8 cellular contexts compared by ENCODE assay signal in the genomic region with DNA sequence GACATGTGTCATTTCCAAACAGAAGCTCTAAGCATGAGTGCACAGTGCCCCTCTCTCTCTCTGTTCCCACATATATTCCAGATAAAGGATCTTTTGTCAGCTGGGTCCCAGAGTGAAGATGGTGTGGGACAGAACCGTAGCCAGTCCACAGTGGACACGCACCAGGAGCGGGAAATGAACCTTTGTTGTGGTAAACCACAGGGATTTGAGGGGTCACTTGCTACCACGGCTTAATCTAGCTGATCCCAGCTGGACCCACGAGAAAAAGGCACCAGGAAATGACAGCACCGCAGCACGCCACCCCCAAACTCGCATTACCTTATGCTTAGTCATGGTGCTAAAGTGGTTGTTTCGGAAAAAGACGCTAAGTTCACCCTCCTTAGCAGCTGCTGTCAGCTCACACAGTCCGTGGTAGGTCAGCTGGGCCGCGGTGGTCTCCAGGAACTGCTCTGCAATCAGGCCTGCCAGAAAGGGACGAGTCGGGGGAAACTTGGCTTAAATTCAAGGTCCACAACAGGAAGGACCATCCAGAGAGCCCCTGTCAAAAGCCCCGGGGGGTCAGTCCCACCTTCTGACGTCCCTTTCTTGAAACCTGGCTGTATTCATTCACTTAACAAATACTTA. TPM values are rescaled to one million over a fixed set of nuclear protein-coding genes. Genes with fewer than 3 reads are reported as not detected.
DNase-seq lines count a peak whose midpoint lies in the region; ATAC-seq and TF ChIP-seq lines count a peak whose summit lies in the region.

No MANE protein-coding gene starts in this region.

- intact Hi-C loops in PC-3 (cut with micrococcal nuclease): loop anchor here (10.0 kb wide), 1 partner anchor 434 kb away; no protein-coding TSS in a partner anchor

- H3F3A ChIP-seq in PC-3 (ENCODE audit: low read length, unreplicated experiment): no peaks in the 10 kb centered on the region

- peak overlapping the region; percentile 52 for H3K27ac ChIP-seq in PC-3 (ENCODE audit: low read length)

- peaks cover 22% of the 10 kb centered on the region for H3K4me1 ChIP-seq in PC-3 (ENCODE audit: insufficient read depth, low read length)

- DNase-seq in Daoy (ENCODE audit: low read depth) (peak; percentile 88), PC-3 (peak; percentile 62), choroid plexus epithelial cell (ENCODE audit: low read depth) (peak; percentile 85), pons (ENCODE audit: low spot score) (peak; percentile 85), NCI-H345 treated with DMSO at 0.1 percent for 48 hours (lab: John Stamatoyannopoulos, UW; ENCODE audit: unreplicated experiment) (no peak), mesenteric fat pad (ENCODE audit: low spot score) (no peak), 8988T (no peak)
- no peak for DNase-seq in effector CD8-positive, alpha-beta T cell (lab: John Stamatoyannopoulos, UW)

- no peaks in the 10 kb centered on the region for H3K9me2 ChIP-seq in PC-3 (replicated peaks; ENCODE audit: low read length)

- peak overlapping the region; percentile 69 for H2AFZ ChIP-seq in PC-3 (ENCODE audit: low read length)

- no peak for TF ChIP-seq CTCF in PC-3 (conservative IDR thresholded peaks at IDR 0.05; ENCODE audit: low read depth, low read length)
- TF ChIP-seq CTCF in choroid plexus epithelial cell (conservative IDR thresholded peaks at IDR 0.05; ENCODE audit: low read depth, low read length): no peak

- ATAC-seq in PC-3: peak; percentile 58

- no peaks in the 10 kb centered on the region for H3K27me3 ChIP-seq in PC-3 (ENCODE audit: low read length)

- H3K4me3 ChIP-seq in PC-3 (ENCODE audit: low read length): no peak overlapping the region
- no peak overlapping the region for H3K4me3 ChIP-seq in choroid plexus epithelial cell (ENCODE audit: low read depth, low read length)

- POLR2A ChIA-PET in PC-3 (lab: Charles Lee; ENCODE audit: unreplicated experiment): no interaction called here

- H4K20me1 ChIP-seq in PC-3 (ENCODE audit: low read length): no peaks in the 10 kb centered on the region

- no peaks in the 10 kb centered on the region for H3K79me2 ChIP-seq in PC-3 (ENCODE audit: low read length)

- no TSS peak for BruUV-seq in PC-3 (replicated peaks; lab: Mats Ljungman, UMichigan)

- H3K4me2 ChIP-seq in PC-3 (ENCODE audit: low read length): peak overlapping the region; percentile 43

- no peaks in the 10 kb centered on the region for H3K9me3 ChIP-seq in PC-3 (ENCODE audit: low read length)

- H3K36me3 ChIP-seq in PC-3 (ENCODE audit: low read depth, low read length): no peaks in the 10 kb centered on the region

- peak overlapping the region; percentile 10; the same call in 1 of the 2 replicates for H3K9ac ChIP-seq in PC-3 (ENCODE audit: low read length)

- CTCF ChIA-PET in PC-3 (lab: Charles Lee): no interaction called here

RNA-seq across cellular contexts. Expression of a gene that starts 7.5 kb away (rescaled TPM):
- total RNA-seq in Daoy (2014; rRNA removed; shearing (Covaris generic)): 6.6 and 12.1 TPM in 2 replicates
- total RNA-seq in PC-3 (2014; rRNA removed): 6.3 and 7.8 TPM in 2 replicates
- 18.6 TPM for total RNA-seq in mesenteric fat pad

RNA-seq across cellular contexts. Expression of a gene that starts 9.1 kb away (rescaled TPM):
- total RNA-seq in Daoy (2014; rRNA removed; shearing (Covaris generic)): 17.4 and 21.3 TPM in 2 replicates
- 19.4 and 20.3 TPM in 2 replicates for total RNA-seq in PC-3 (2014; rRNA removed)
- total RNA-seq in mesenteric fat pad: 14.4 TPM

RNA-seq across cellular contexts. Expression of a gene that starts 17.1 kb away (rescaled TPM):
- total RNA-seq in Daoy (2014; rRNA removed; shearing (Covaris generic)): 0.24 TPM in 1 of 2 replicates, not detected in the other
- total RNA-seq in PC-3 (2014; rRNA removed) (0.18 and 0.75 TPM in 2 replicates), mesenteric fat pad (0.48 TPM)

RNA-seq across cellular contexts. Expression of a gene that starts 24.5 kb away (rescaled TPM):
- total RNA-seq in Daoy (2014; rRNA removed; shearing (Covaris generic)): 74.1 and 105 TPM in 2 replicates
- total RNA-seq in PC-3 (2014; rRNA removed) (176 TPM in 2 replicates), mesenteric fat pad (159 TPM)

RNA-seq across cellular contexts. Expression of a gene that starts 37.2 kb away (rescaled TPM):
- total RNA-seq in Daoy (2014; rRNA removed; shearing (Covaris generic)): 0.57 and 0.60 TPM in 2 replicates
- total RNA-seq in PC-3 (2014; rRNA removed) (0.51 and 2.4 TPM in 2 replicates), mesenteric fat pad (not detected)

Comparison
In these comparisons a context has a peak if more than half of its experiments do, and no peak if none do; other contexts are left out.
1. DNase-seq: peak in Daoy (single experiment), PC-3 (single experiment), choroid plexus epithelial cell (single experiment) and pons (single experiment); none in NCI-H345 treated with DMSO at 0.1 percent for 48 hours (single experiment), mesenteric fat pad (single experiment), effector CD8-positive, alpha-beta T cell (single experiment) and 8988T (single experiment).